In genomic region chr1:155960081-155960745, GRCh38 we compare ENCODE assay signal across 10 cellular contexts. TPM values are rescaled to one million over a fixed set of nuclear protein-coding genes. Genes with fewer than 3 reads are reported as not detected.
DNase-seq lines count a peak whose midpoint lies in the region; ATAC-seq and TF ChIP-seq lines count a peak whose summit lies in the region.
"Had no signal": no experiment of that assay in that cellular context is flagged by ENCODE, and none has a peak within 500 bp of the region (broad histone marks: within the 10 kb centered on the region; RNA-seq: fewer than 3 reads in every experiment).

No MANE protein-coding gene starts in this region.

- H3K36me3 Mint-ChIP-seq in activated CD8-positive, alpha-beta memory T cell treated with anti-CD3 and anti-CD28 coated beads, Interleukin-2, amount 10 ng/mL, durations not matched to agents 7 days and 5 days = peaks cover 56% of the 10 kb centered on the region
- peaks cover 38% of the 10 kb centered on the region for H3K36me3 Mint-ChIP-seq in memory B cell

- H3K9me3 Mint-ChIP-seq in activated CD8-positive, alpha-beta memory T cell treated with anti-CD3 and anti-CD28 coated beads, Interleukin-2, amount 10 ng/mL, durations not matched to agents 7 days and 5 days (ENCODE audit: low read depth) = no peaks in the 10 kb centered on the region
- H3K9me3 Mint-ChIP-seq in memory B cell = no peaks in the 10 kb centered on the region

- TF ChIP-seq CTCF in tibial artery (IDR thresholded peaks at IDR 0.05) = no peak
- TF ChIP-seq CTCF in mucosa of descending colon (IDR thresholded peaks at IDR 0.05) = no peak

- DNase-seq in activated CD8-positive, alpha-beta memory T cell treated with anti-CD3 and anti-CD28 coated beads, Interleukin-2, amount 10 ng/mL, durations not matched to agents 7 days and 5 days = no peak
- no peak for DNase-seq in activated CD8-positive, alpha-beta memory T cell treated with anti-CD3 and anti-CD28 coated beads, Interleukin-2, amount 50 U/mL, for 4 hours
- DNase-seq in memory B cell (ENCODE audit: low spot score in 2 of 2) = no peak
- DNase-seq in tibial artery = no peak
- DNase-seq in mucosa of descending colon = no peak
- no peak for DNase-seq in COLO829 (ENCODE audit: low spot score)
- DNase-seq: NCI-H1092 treated with DMSO at 0.1 percent for 48 hours had no signal

- no peak for ATAC-seq in activated CD8-positive, alpha-beta memory T cell treated with anti-CD3 and anti-CD28 coated beads, Interleukin-2, amount 10 ng/mL, durations not matched to agents 7 days and 5 days
- ATAC-seq in memory B cell (ENCODE audit: low read depth) (peak; percentile 93), mucosa of descending colon (no peak), HG02938 (IDR thresholded peaks at IDR 0.05; ENCODE audit: unreplicated experiment) (no peak)
- ATAC-seq: Panc1 had no signal

- peaks cover 0 to 41% (median 23%) of the 10 kb centered on the region in 4 donors for H3K4me1 ChIP-seq in tibial artery
- H3K4me1 ChIP-seq in mucosa of descending colon (ENCODE audit: low read depth) = peaks cover 4% of the 10 kb centered on the region

- H3K27me3 ChIP-seq in tibial artery = no peaks in the 10 kb centered on the region

- H3K4me1 Mint-ChIP-seq in activated CD8-positive, alpha-beta memory T cell treated with anti-CD3 and anti-CD28 coated beads, Interleukin-2, amount 10 ng/mL, durations not matched to agents 7 days and 5 days = peaks cover 22% of the 10 kb centered on the region
- peaks cover 34% of the 10 kb centered on the region for H3K4me1 Mint-ChIP-seq in memory B cell

- no peaks in the 10 kb centered on the region for H3K27me3 Mint-ChIP-seq in activated CD8-positive, alpha-beta memory T cell treated with anti-CD3 and anti-CD28 coated beads, Interleukin-2, amount 10 ng/mL, durations not matched to agents 7 days and 5 days
- no peaks in the 10 kb centered on the region for H3K27me3 Mint-ChIP-seq in memory B cell

- H3K36me3 ChIP-seq in tibial artery = peaks cover 72 to 99% (median 96%) of the 10 kb centered on the region in 3 donors
- peaks cover 11% of the 10 kb centered on the region for H3K36me3 ChIP-seq in mucosa of descending colon (ENCODE audit: low read depth)

- H3K27ac Mint-ChIP-seq in activated CD8-positive, alpha-beta memory T cell treated with anti-CD3 and anti-CD28 coated beads, Interleukin-2, amount 10 ng/mL, durations not matched to agents 7 days and 5 days = peak overlapping the region; percentile 65
- peak overlapping the region; percentile 78 for H3K27ac Mint-ChIP-seq in memory B cell

- intact Hi-C loops in tibial artery (cut with DNase I; ENCODE audit: low total_unique reads) (no loop called here), mucosa of descending colon (cut with DNase I, micrococcal nuclease) (no loop called here)

- CTCF ChIA-PET in activated CD8-positive, alpha-beta memory T cell treated with anti-CD3 and anti-CD28 coated beads, Interleukin-2, amount 10 ng/mL, durations not matched to agents 7 days and 5 days (lab: Charles Lee) = interaction anchor here (1.1 to 1.4 kb wide), 2 partner anchors 22 to 104 kb away, joined by 3 to 4 read pairs; no protein-coding TSS in a partner anchor

- no peak overlapping the region for H3K4me3 Mint-ChIP-seq in activated CD8-positive, alpha-beta memory T cell treated with anti-CD3 and anti-CD28 coated beads, Interleukin-2, amount 10 ng/mL, durations not matched to agents 7 days and 5 days
- H3K4me3 Mint-ChIP-seq in memory B cell = peak overlapping the region; percentile 77

- H3K9me3 ChIP-seq in tibial artery (no peaks in the 10 kb centered on the region), mucosa of descending colon (no peaks in the 10 kb centered on the region)

- H3K4me3 ChIP-seq in tibial artery (no peak overlapping the region), mucosa of descending colon (no peak overlapping the region)

- peak overlapping the region; percentile 83 for H3K27ac ChIP-seq in angular gyrus (ENCODE audit: low read depth, low read length)
- peak overlapping the region; percentile 83 to 91 for H3K27ac ChIP-seq in tibial artery

RNA-seq across cellular contexts. Expression of gene ARHGEF2, which starts 18.1 kb away (rescaled TPM):
- total RNA-seq in activated CD8-positive, alpha-beta memory T cell treated with anti-CD3 and anti-CD28 coated beads, Interleukin-2, amount 10 ng/mL, durations not matched to agents 7 days and 5 days = 100 to 1,000 TPM; 159 to 161 TPM
- total RNA-seq in mucosa of descending colon = 100 to 1,000 TPM in 1 of 3 donors, 10 to 100 TPM in 2; 79.7 to 132 (median 90.5) TPM

RNA-seq across cellular contexts. Expression of gene RXFP4, which starts 18.8 kb away (rescaled TPM):
- not detected for total RNA-seq in activated CD8-positive, alpha-beta memory T cell treated with anti-CD3 and anti-CD28 coated beads, Interleukin-2, amount 10 ng/mL, durations not matched to agents 7 days and 5 days
- 1 to 10 TPM; 1.2 to 4.2 (median 3.3) TPM for total RNA-seq in mucosa of descending colon

RNA-seq across cellular contexts. Expression of gene KHDC4, which starts 26.0 kb away (rescaled TPM):
- total RNA-seq in activated CD8-positive, alpha-beta memory T cell treated with anti-CD3 and anti-CD28 coated beads, Interleukin-2, amount 10 ng/mL, durations not matched to agents 7 days and 5 days = 10 to 100 TPM; 80.2 to 99.4 TPM
- total RNA-seq in mucosa of descending colon = 10 to 100 TPM; 52.9 to 59.5 (median 58.6) TPM

RNA-seq across cellular contexts. Expression of gene RIT1, which starts 49.1 kb away (rescaled TPM):
- total RNA-seq in activated CD8-positive, alpha-beta memory T cell treated with anti-CD3 and anti-CD28 coated beads, Interleukin-2, amount 10 ng/mL, durations not matched to agents 7 days and 5 days = 10 to 100 TPM; 24.0 to 24.7 TPM
- total RNA-seq in mucosa of descending colon = 10 to 100 TPM; 21.8 to 29.7 (median 23.5) TPM
